In genomic region chr17:61928101-61928436, GRCh38 we compare ENCODE assay signal across 8 cellular contexts. TPM values are rescaled to one million over a fixed set of nuclear protein-coding genes. Genes with fewer than 3 reads are reported as not detected.
A peak's percentile ranks its signal among the peaks of the same experiment; 100 is the strongest.
DNase-seq lines count a peak whose midpoint lies in the region; ATAC-seq and TF ChIP-seq lines count a peak whose summit lies in the region.

No MANE protein-coding gene starts in this region.

- H3K9me3 ChIP-seq in KOPT-K1 (ENCODE audit: insufficient read depth, low read length, poor library complexity, severe bottlenecking) (no peaks in the 10 kb centered on the region), ectodermal cell (ENCODE audit: control insufficient read depth, low read length) (no peaks in the 10 kb centered on the region), ovary (no peaks in the 10 kb centered on the region)

- TF ChIP-seq POLR2A in ovary (IDR thresholded peaks at IDR 0.05) = no peak

- H3K27ac ChIP-seq in KOPT-K1 (ENCODE audit: low read depth, low read length, poor library complexity, severe bottlenecking) = peak overlapping the region; percentile 76
- H3K27ac ChIP-seq in ectodermal cell (ENCODE audit: insufficient read depth, low read depth, low read length, poor library complexity, severe bottlenecking) = no peak overlapping the region
- H3K27ac ChIP-seq in ovary = peak overlapping the region in 1 of 2 donors; percentile 86

- 57 to 67% methylated on average over 4 of the region's 4 CpGs for WGBS in ectodermal cell, 2 experiments
- 41 to 48% (median 47%) methylated on average over 4 of the region's 4 CpGs for WGBS in ovary, 3 donors

- no peak for TF ChIP-seq EP300 in ovary (IDR thresholded peaks at IDR 0.05)

- H3K4me1 ChIP-seq in ectodermal cell (ENCODE audit: control insufficient read depth, insufficient read depth, low read length) (peaks cover 9% of the 10 kb centered on the region), ovary (ENCODE audit: insufficient read depth) (peaks cover 3% of the 10 kb centered on the region)

- peak overlapping the region; percentile 78 for H3K4me3 ChIP-seq in ectodermal cell (ENCODE audit: insufficient read depth, low read depth, low read length)
- H3K4me3 ChIP-seq in ovary = peak overlapping the region; percentile 72

- in situ Hi-C loops in G401 (cut with HindIII; ENCODE audit: low sequenced_read_pairs) = no loop called here

- H3K36me3 ChIP-seq in KOPT-K1 (ENCODE audit: insufficient read depth, low read length) = peaks cover 26% of the 10 kb centered on the region
- peaks cover 14% of the 10 kb centered on the region for H3K36me3 ChIP-seq in ectodermal cell (ENCODE audit: control insufficient read depth, insufficient read depth, low read length)
- no peaks in the 10 kb centered on the region for H3K36me3 ChIP-seq in ovary

- intact Hi-C loops in ovary (cut with DNase I) = loop anchor here in 1 of 4 donors (10.0 kb wide), 1 partner anchor 513 kb away; no protein-coding TSS in a partner anchor

- TF ChIP-seq CTCF in ovary (IDR thresholded peaks at IDR 0.05) = no peak

- ATAC-seq in GM18498 (IDR thresholded peaks at IDR 0.05; ENCODE audit: unreplicated experiment) (peak; percentile 4), GM19463 (IDR thresholded peaks at IDR 0.05; ENCODE audit: unreplicated experiment) (no peak), GM21737 (IDR thresholded peaks at IDR 0.05; ENCODE audit: unreplicated experiment) (no peak)

- H3K27me3 ChIP-seq in ectodermal cell (ENCODE audit: control insufficient read depth, insufficient read depth, low read length, poor library complexity, severe bottlenecking) (no peaks in the 10 kb centered on the region), ovary (no peaks in the 10 kb centered on the region)

- DNase-seq in ovary (no peak), NCI-H146 treated with DMSO at 0.1 percent for 48 hours (lab: John Stamatoyannopoulos, UW; ENCODE audit: unreplicated experiment) (no peak), G401 (ENCODE audit: low spot score) (no peak)

RNA-seq across cellular contexts. Expression of gene INTS2, which starts 0.3 kb away (rescaled TPM):
- 21.1 TPM for polyA plus RNA-seq in ectodermal cell (2013, experiment 1 of 4)
- polyA plus RNA-seq in ectodermal cell (2013, experiment 2 of 4) = 20.8 TPM
- 16.3 TPM for polyA plus RNA-seq in ectodermal cell (2013, experiment 3 of 4)
- 16.4 TPM for polyA plus RNA-seq in ectodermal cell (2013, experiment 4 of 4)
- total RNA-seq in ovary = 10 to 100 TPM in 3 of 7 donors, 1 to 10 TPM in 4; 5.8 to 11.0 (median 9.1) TPM
- polyA plus RNA-seq in ovary = 1 to 10 TPM; 2.3 to 4.6 TPM
- total RNA-seq in G401 (2014; rRNA removed; shearing (Covaris generic)) = 14.8 and 22.8 TPM in 2 replicates
